Comparison of ENCODE assay signal across 17 cellular contexts in the genomic region with DNA sequence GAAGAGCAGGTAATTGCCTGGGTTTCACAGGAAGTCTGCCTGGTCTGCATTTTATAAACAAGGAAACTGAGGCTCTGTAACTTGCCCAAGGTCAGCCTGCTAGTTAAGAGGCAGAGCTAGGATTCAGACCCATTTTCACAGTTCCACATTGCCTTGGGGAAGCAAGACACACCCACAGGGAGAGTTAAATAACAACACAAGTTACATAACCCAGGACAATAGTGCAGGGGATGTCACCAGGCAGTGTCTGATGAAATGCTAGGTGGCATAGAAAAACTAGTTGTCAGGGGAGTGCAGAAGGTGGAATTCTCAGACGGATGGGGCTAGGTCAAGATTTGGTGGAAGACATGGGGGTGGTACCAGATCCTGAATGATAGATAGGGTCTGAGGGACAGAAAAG.
"Had no signal": no experiment of that assay in that cellular context is flagged by ENCODE, and none has a peak within 500 bp of the region (broad histone marks: within the 10 kb centered on the region; RNA-seq: fewer than 3 reads in every experiment).

No MANE protein-coding gene starts in this region.

- H3K4me3 ChIP-seq: dorsolateral prefrontal cortex, left ventricle myocardium inferior, skin epidermis, upper lobe of left lung had no signal

- H3K4me3 Mint-ChIP-seq: activated CD8-positive, alpha-beta memory T cell treated with anti-CD3 and anti-CD28 coated beads, Interleukin-2, amount 10 ng/mL, durations not matched to agents 7 days and 5 days; natural killer cell treated with Interleukin-12 subunit alpha and Interleukin-12 subunit beta and Interleukin-15 and Interleukin-18, amount 100 ng/mL, for 72 hours had no signal

- H3K36me3 ChIP-seq: left ventricle myocardium inferior, upper lobe of left lung had no signal

- H3K27ac Mint-ChIP-seq: activated CD8-positive, alpha-beta memory T cell treated with anti-CD3 and anti-CD28 coated beads, Interleukin-2, amount 10 ng/mL, durations not matched to agents 7 days and 5 days; natural killer cell treated with Interleukin-12 subunit alpha and Interleukin-12 subunit beta and Interleukin-15 and Interleukin-18, amount 100 ng/mL, for 72 hours had no signal

- H3K36me3 Mint-ChIP-seq: activated CD8-positive, alpha-beta memory T cell treated with anti-CD3 and anti-CD28 coated beads, Interleukin-2, amount 10 ng/mL, durations not matched to agents 7 days and 5 days; natural killer cell treated with Interleukin-12 subunit alpha and Interleukin-12 subunit beta and Interleukin-15 and Interleukin-18, amount 100 ng/mL, for 72 hours had no signal

- DNase-seq: activated CD4-positive, alpha-beta T cell treated with anti-CD3 and anti-CD28 coated beads, Interleukin-2, amount 50 U/mL, for 4 hours; activated CD4-positive, CD25-positive, alpha-beta regulatory T cell treated with anti-CD3 and anti-CD28 coated beads, Interleukin-2, amount 50 U/mL, for 72 hours; activated CD8-positive, alpha-beta memory T cell treated with anti-CD3 and anti-CD28 coated beads, Interleukin-2, amount 10 ng/mL, durations not matched to agents 7 days and 5 days; activated effector memory CD4-positive, alpha-beta T cell treated with Interleukin-2 at 50 U/mL for 16 hours; activated naive CD4-positive, alpha-beta T cell treated with anti-CD3 and anti-CD28 coated beads, Interleukin-2, amount 50 U/mL, for 16 hours; activated T-cell treated with anti-CD3 and anti-CD28 coated beads, Interleukin-2, amount 50 U/mL, for 1 hour; dorsolateral prefrontal cortex; erythroblast; islet precursor cell; left ventricle myocardium inferior; mesenchymal stem cell; stimulated activated CD4-positive, alpha-beta T cell treated with anti-CD3 and anti-CD28 coated beads, Interleukin-15, amount 100 ng/mL, for 24 hours; stimulated activated CD4-positive, alpha-beta T cell treated with anti-CD3 and anti-CD28 coated beads, Interleukin-4, amount 100 ng/mL, for 24 hours; stimulated activated naive CD8-positive, alpha-beta T cell treated with anti-CD3 and anti-CD28 coated beads, Interleukin-15, Interleukin-2, amounts not matched to agents 100 U/mL and 50 U/mL, for 24 hours; upper lobe of left lung had no signal

- H3K9me3 ChIP-seq: left ventricle myocardium inferior, upper lobe of left lung had no signal

- H3K27ac ChIP-seq: dorsolateral prefrontal cortex, left ventricle myocardium inferior, skin epidermis, upper lobe of left lung had no signal

- H3K27me3 Mint-ChIP-seq: activated CD8-positive, alpha-beta memory T cell treated with anti-CD3 and anti-CD28 coated beads, Interleukin-2, amount 10 ng/mL, durations not matched to agents 7 days and 5 days; natural killer cell treated with Interleukin-12 subunit alpha and Interleukin-12 subunit beta and Interleukin-15 and Interleukin-18, amount 100 ng/mL, for 72 hours had no signal

- H3K9me3 Mint-ChIP-seq: natural killer cell treated with Interleukin-12 subunit alpha and Interleukin-12 subunit beta and Interleukin-15 and Interleukin-18, amount 100 ng/mL, for 72 hours had no signal

- ATAC-seq: activated CD8-positive, alpha-beta memory T cell treated with anti-CD3 and anti-CD28 coated beads, Interleukin-2, amount 10 ng/mL, durations not matched to agents 7 days and 5 days; natural killer cell treated with Interleukin-12 subunit alpha and Interleukin-12 subunit beta and Interleukin-15 and Interleukin-18, amount 100 ng/mL, for 72 hours; stimulated activated naive CD8-positive, alpha-beta T cell treated with anti-CD3 and anti-CD28 coated beads, Interleukin-15, Interleukin-2, amounts not matched to agents 100 U/mL and 50 U/mL, for 24 hours had no signal

- H3K27me3 ChIP-seq: dorsolateral prefrontal cortex, upper lobe of left lung had no signal
